Comparison of ENCODE assay signal across 1 cellular context in the genomic region with DNA sequence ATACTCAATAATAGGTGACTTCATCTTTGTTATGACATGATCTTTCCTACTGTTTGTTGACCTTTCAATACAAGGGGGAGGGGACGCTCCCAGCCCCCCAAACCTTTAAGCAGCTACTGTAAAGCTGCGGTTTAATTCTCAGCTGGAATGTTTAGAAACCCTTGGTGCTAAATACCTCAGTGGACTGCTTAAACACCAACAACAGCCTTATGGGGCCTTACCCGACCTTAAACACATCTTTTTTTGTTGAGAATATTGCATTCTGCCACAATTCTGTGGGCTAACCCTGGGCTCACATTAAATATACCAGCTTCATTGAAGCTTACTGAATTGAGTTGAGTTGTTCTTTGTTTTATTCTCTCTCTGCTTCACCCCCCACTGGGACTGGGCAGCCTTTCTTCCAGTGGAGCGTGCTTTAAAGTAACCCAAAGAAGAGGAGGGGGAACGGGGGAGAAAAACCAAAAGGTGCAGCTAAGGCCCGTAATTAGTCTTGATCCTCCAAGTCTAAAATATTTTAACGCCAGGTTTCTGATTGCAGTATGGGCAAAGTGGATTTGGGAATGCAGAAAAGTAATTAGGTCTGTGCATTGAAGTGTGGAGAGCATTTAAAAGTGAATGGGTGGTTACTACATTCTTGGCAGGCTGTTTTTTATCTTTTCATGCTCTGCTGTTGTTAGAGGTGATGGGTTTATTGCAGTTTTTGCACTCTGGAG.
TF ChIP-seq lines count a peak whose summit lies in the region.

No MANE protein-coding gene starts in this region.

TF ChIP-seq in HEK293, 187 proteins besides CTCF, POLR2A, EP300 and RAD21 (continued from another document and continues in another):
- TF ChIP-seq ZNF561 (tag by site-specific recombination; IDR thresholded peaks at IDR 0.05; ENCODE audit: borderline replicate concordance) (no peak), ZNF585B (tag by site-specific recombination; IDR thresholded peaks at IDR 0.05) (no peak), GFI1B (tag by site-specific recombination; IDR thresholded peaks at IDR 0.05) (0 out of 2 replicates have a peak, but pooled peaks have one; percentile 6), ZNF677 (tag by site-specific recombination; IDR thresholded peaks at IDR 0.05) (no peak), ZNF121 (tag by site-specific recombination; IDR thresholded peaks at IDR 0.05) (no peak), IKZF3 (tag by site-specific recombination; IDR thresholded peaks at IDR 0.05) (peak; percentile 31; the same call in 1 of the 2 replicates), ZNF214 (tag by site-specific recombination; IDR thresholded peaks at IDR 0.05; ENCODE audit: borderline replicate concordance) (no peak), ZNF423 (tag by site-specific recombination; IDR thresholded peaks at IDR 0.05) (no peak), ZNF707 (tag by site-specific recombination; IDR thresholded peaks at IDR 0.05) (no peak), OVOL3 (tag by site-specific recombination; IDR thresholded peaks at IDR 0.05) (peak; percentile 24; the same call in 1 of the 2 replicates), ZNF510 (tag by site-specific recombination; IDR thresholded peaks at IDR 0.05; ENCODE audit: insufficient replicate concordance) (no peak), ZNF16 (tag by site-specific recombination; IDR thresholded peaks at IDR 0.05; ENCODE audit: low read depth) (no peak), OSR2 (tag by site-specific recombination; IDR thresholded peaks at IDR 0.05) (peak; percentile 74), BCL11B (tag by site-specific recombination; IDR thresholded peaks at IDR 0.05; ENCODE audit: low read depth) (no peak), WT1 (tag by site-specific recombination; IDR thresholded peaks at IDR 0.05) (peak; percentile 77), ZNF404 (tag by site-specific recombination; IDR thresholded peaks at IDR 0.05) (no peak), SP2 (tag by site-specific recombination; IDR thresholded peaks at IDR 0.05) (no peak), EGR2 (tag by site-specific recombination; IDR thresholded peaks at IDR 0.05; ENCODE audit: low read depth) (no peak), ZNF521 (tag by site-specific recombination; IDR thresholded peaks at IDR 0.05) (no peak), ZNF624 (tag by site-specific recombination; IDR thresholded peaks at IDR 0.05) (no peak), TRIM28 (IDR thresholded peaks at IDR 0.05; ENCODE audit: borderline replicate concordance, low read length) (0 out of 2 replicates have a peak, but pooled peaks have one; percentile 44), MEIS1 (CRISPR knock-in tag; IDR thresholded peaks at IDR 0.05; ENCODE audit: borderline replicate concordance) (no peak), ZNF549 (tag by site-specific recombination; IDR thresholded peaks at IDR 0.05) (no peak), ZNF2 (tag by site-specific recombination; IDR thresholded peaks at IDR 0.05) (no peak), ZNF777 (tag by site-specific recombination; IDR thresholded peaks at IDR 0.05; ENCODE audit: borderline replicate concordance) (no peak)
- TF ChIP-seq, protein P1, sequence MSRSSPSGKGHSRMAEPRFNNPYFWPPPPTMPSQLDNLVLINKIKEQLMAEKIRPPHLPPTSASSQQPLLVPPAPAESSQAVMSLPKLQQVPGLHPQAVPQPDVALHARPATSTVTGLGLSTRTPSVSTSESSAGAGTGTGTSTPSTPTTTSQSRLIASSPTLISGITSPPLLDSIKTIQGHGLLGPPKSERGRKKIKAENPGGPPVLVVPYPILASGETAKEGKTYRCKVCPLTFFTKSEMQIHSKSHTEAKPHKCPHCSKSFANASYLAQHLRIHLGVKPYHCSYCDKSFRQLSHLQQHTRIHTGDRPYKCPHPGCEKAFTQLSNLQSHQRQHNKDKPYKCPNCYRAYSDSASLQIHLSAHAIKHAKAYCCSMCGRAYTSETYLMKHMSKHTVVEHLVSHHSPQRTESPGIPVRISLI (tag by site-specific recombination; IDR thresholded peaks at IDR 0.05), result no peak
- TF ChIP-seq, protein P2, sequence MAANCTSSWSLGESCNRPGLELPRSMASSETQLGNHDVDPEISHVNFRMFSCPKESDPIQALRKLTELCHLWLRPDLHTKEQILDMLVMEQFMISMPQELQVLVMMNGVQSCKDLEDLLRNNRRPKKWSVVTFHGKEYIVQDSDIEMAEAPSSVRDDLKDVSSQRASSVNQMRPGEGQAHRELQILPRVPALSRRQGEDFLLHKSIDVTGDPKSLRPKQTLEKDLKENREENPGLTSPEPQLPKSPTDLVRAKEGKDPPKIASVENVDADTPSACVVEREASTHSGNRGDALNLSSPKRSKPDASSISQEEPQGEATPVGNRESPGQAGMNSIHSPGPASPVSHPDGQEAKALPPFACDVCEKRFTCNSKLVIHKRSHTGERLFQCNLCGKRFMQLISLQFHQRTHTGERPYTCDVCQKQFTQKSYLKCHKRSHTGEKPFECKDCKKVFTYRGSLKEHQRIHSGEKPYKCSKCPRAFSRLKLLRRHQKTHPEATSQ (tag by site-specific recombination; IDR thresholded peaks at IDR 0.05), result no peak
- TF ChIP-seq, protein P3, sequence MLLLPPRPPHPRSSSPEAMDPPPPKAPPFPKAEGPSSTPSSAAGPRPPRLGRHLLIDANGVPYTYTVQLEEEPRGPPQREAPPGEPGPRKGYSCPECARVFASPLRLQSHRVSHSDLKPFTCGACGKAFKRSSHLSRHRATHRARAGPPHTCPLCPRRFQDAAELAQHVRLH (tag by site-specific recombination; IDR thresholded peaks at IDR 0.05), result peak; percentile 55; the same call in 1 of the 2 replicates
- TF ChIP-seq, protein P4, sequence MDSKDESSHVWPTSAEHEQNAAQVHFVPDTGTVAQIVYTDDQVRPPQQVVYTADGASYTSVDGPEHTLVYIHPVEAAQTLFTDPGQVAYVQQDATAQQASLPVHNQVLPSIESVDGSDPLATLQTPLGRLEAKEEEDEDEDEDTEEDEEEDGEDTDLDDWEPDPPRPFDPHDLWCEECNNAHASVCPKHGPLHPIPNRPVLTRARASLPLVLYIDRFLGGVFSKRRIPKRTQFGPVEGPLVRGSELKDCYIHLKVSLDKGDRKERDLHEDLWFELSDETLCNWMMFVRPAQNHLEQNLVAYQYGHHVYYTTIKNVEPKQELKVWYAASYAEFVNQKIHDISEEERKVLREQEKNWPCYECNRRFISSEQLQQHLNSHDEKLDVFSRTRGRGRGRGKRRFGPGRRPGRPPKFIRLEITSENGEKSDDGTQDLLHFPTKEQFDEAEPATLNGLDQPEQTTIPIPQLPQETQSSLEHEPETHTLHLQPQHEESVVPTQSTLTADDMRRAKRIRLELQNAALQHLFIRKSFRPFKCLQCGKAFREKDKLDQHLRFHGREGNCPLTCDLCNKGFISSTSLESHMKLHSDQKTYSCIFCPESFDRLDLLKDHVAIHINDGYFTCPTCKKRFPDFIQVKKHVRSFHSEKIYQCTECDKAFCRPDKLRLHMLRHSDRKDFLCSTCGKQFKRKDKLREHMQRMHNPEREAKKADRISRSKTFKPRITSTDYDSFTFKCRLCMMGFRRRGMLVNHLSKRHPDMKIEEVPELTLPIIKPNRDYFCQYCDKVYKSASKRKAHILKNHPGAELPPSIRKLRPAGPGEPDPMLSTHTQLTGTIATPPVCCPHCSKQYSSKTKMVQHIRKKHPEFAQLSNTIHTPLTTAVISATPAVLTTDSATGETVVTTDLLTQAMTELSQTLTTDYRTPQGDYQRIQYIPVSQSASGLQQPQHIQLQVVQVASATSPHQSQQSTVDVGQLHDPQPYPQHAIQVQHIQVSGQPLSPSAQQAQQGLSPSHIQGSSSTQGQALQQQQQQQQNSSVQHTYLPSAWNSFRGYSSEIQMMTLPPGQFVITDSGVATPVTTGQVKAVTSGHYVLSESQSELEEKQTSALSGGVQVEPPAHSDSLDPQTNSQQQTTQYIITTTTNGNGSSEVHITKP (tag by site-specific recombination; IDR thresholded peaks at IDR 0.05), result no peak
- TF ChIP-seq, protein P5, sequence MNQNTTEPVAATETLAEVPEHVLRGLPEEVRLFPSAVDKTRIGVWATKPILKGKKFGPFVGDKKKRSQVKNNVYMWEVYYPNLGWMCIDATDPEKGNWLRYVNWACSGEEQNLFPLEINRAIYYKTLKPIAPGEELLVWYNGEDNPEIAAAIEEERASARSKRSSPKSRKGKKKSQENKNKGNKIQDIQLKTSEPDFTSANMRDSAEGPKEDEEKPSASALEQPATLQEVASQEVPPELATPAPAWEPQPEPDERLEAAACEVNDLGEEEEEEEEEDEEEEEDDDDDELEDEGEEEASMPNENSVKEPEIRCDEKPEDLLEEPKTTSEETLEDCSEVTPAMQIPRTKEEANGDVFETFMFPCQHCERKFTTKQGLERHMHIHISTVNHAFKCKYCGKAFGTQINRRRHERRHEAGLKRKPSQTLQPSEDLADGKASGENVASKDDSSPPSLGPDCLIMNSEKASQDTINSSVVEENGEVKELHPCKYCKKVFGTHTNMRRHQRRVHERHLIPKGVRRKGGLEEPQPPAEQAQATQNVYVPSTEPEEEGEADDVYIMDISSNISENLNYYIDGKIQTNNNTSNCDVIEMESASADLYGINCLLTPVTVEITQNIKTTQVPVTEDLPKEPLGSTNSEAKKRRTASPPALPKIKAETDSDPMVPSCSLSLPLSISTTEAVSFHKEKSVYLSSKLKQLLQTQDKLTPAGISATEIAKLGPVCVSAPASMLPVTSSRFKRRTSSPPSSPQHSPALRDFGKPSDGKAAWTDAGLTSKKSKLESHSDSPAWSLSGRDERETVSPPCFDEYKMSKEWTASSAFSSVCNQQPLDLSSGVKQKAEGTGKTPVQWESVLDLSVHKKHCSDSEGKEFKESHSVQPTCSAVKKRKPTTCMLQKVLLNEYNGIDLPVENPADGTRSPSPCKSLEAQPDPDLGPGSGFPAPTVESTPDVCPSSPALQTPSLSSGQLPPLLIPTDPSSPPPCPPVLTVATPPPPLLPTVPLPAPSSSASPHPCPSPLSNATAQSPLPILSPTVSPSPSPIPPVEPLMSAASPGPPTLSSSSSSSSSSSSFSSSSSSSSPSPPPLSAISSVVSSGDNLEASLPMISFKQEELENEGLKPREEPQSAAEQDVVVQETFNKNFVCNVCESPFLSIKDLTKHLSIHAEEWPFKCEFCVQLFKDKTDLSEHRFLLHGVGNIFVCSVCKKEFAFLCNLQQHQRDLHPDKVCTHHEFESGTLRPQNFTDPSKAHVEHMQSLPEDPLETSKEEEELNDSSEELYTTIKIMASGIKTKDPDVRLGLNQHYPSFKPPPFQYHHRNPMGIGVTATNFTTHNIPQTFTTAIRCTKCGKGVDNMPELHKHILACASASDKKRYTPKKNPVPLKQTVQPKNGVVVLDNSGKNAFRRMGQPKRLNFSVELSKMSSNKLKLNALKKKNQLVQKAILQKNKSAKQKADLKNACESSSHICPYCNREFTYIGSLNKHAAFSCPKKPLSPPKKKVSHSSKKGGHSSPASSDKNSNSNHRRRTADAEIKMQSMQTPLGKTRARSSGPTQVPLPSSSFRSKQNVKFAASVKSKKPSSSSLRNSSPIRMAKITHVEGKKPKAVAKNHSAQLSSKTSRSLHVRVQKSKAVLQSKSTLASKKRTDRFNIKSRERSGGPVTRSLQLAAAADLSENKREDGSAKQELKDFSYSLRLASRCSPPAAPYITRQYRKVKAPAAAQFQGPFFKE (tag by site-specific recombination; IDR thresholded peaks at IDR 0.05; ENCODE audit: borderline replicate concordance), result no peak
- TF ChIP-seq, protein P6, sequence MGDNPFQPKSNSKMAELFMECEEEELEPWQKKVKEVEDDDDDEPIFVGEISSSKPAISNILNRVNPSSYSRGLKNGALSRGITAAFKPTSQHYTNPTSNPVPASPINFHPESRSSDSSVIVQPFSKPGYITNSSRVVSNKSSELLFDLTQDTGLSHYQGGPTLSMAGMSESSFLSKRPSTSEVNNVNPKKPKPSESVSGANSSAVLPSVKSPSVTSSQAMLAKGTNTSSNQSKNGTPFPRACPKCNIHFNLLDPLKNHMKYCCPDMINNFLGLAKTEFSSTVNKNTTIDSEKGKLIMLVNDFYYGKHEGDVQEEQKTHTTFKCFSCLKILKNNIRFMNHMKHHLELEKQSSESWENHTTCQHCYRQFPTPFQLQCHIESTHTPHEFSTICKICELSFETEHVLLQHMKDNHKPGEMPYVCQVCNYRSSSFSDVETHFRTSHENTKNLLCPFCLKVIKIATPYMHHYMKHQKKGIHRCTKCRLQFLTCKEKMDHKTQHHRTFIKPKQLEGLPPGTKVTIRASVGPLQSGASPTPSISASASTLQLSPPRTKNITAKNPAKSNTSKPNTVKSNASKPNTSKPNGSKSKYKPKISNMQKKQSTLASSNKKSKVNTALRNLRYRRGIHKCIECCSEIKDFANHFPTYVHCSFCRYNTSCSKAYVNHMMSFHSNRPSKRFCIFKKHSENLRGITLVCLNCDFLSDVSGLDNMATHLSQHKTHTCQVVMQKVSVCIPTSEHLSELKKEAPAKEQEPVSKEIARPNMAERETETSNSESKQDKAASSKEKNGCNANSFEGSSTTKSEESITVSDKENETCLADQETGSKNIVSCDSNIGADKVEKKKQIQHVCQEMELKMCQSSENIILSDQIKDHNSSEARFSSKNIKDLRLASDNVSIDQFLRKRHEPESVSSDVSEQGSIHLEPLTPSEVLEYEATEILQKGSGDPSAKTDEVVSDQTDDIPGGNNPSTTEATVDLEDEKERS (tag by site-specific recombination; IDR thresholded peaks at IDR 0.05), result no peak
- TF ChIP-seq, protein P7, sequence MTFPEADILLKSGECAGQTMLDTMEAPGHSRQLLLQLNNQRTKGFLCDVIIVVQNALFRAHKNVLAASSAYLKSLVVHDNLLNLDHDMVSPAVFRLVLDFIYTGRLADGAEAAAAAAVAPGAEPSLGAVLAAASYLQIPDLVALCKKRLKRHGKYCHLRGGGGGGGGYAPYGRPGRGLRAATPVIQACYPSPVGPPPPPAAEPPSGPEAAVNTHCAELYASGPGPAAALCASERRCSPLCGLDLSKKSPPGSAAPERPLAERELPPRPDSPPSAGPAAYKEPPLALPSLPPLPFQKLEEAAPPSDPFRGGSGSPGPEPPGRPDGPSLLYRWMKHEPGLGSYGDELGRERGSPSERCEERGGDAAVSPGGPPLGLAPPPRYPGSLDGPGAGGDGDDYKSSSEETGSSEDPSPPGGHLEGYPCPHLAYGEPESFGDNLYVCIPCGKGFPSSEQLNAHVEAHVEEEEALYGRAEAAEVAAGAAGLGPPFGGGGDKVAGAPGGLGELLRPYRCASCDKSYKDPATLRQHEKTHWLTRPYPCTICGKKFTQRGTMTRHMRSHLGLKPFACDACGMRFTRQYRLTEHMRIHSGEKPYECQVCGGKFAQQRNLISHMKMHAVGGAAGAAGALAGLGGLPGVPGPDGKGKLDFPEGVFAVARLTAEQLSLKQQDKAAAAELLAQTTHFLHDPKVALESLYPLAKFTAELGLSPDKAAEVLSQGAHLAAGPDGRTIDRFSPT (tag by site-specific recombination; IDR thresholded peaks at IDR 0.05), result no peak
